In the genomic region with DNA sequence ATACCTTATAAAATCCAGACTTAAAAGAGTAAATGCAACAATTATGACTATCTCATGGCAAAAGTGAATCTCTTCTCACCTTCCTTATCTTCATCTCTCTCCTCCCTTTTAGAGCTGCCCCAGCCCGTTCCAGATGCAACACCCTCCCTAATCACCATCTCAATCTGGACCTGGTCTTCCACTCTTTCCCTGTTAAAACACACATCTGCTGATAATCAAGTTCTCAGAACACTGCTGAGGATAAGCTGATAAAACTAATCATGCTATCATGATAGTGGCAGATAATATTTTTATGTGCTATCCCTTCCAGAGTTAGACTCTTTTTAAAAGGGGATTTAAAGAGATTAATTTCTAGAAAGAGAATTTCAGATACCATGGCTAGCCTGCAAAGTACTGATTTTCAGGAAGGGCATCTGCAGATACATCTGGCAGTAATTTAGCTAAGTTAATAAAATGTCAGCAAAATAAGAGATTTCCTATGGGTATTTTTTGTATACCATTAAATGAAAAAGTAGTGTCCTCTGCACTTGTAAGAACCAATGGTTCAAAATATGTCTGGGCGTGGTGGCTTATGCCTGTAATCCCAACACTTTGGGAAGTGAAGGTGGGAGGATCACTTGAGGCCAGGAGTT, we compare ENCODE assay signal across 21 cellular contexts.
"Had no signal": no experiment of that assay in that cellular context is flagged by ENCODE, and none has a peak within 500 bp of the region (broad histone marks: within the 10 kb centered on the region; RNA-seq: fewer than 3 reads in every experiment).

No MANE protein-coding gene starts in this region.

- DNase-seq: colonic mucosa; dermis blood vessel endothelial cell; heart left ventricle; hippocampal formation; left colon; left ventricle myocardium superior; mucosa of descending colon; naive thymus-derived CD8-positive, alpha-beta T cell; occipital lobe; pancreas; right cardiac atrium; small intestine; stimulated activated CD4-positive, alpha-beta T cell treated with anti-CD3 and anti-CD28 coated beads, Interleukin-12 subunit alpha, Interleukin-12 subunit beta, amount 100 ng/mL, for 4 hours; stimulated activated naive CD4-positive, alpha-beta T cell; stomach; substantia nigra; transverse colon had no signal

- H3K9me3 Mint-ChIP-seq: naive thymus-derived CD8-positive, alpha-beta T cell had no signal

- H3K36me3 ChIP-seq: colonic mucosa, pancreas, transverse colon had no signal

- H3K27ac ChIP-seq: colonic mucosa, heart left ventricle, pancreas, stomach, thoracic aorta, transverse colon had no signal

- H3K27me3 Mint-ChIP-seq: naive thymus-derived CD8-positive, alpha-beta T cell; progenitor cell of endocrine pancreas had no signal

- H3K27ac Mint-ChIP-seq: progenitor cell of endocrine pancreas had no signal

- H3K4me1 ChIP-seq: colonic mucosa, heart left ventricle, pancreas, transverse colon had no signal

- H3K4me3 ChIP-seq: colonic mucosa, heart left ventricle, lung, mucosa of descending colon, pancreas, stomach, thoracic aorta, transverse colon had no signal

- H3K27me3 ChIP-seq: colonic mucosa, heart left ventricle, pancreas, stomach, transverse colon had no signal

- H3K4me3 Mint-ChIP-seq: naive thymus-derived CD8-positive, alpha-beta T cell had no signal

- FAIRE-seq: frontal cortex, pancreas, small intestine had no signal

- ATAC-seq: heart left ventricle; left colon; left ventricle myocardium superior; mucosa of descending colon; naive thymus-derived CD8-positive, alpha-beta T cell; pancreas; right cardiac atrium had no signal
